Comparison of ENCODE assay signal across 20 cellular contexts in the genomic region with DNA sequence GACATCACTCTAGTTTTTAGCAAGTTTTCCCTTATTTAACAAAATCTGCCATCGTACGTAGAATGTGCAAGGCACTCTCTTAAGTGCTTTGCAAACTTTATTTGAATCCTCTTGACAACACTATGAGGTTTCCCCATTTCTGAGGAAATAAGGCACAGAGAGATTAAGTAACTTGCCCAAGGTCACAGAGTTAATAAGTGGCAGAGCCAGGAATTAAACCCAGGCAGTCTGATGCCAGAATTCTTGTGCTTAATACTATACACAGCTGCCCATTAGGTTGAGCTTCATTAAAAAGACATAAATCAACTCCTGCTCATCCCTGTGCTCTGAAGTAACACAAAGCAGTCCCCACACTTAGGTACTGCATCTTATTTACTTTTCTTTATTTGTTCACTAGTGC.
"Had no signal": no experiment of that assay in that cellular context is flagged by ENCODE, and none has a peak within 500 bp of the region (broad histone marks: within the 10 kb centered on the region; RNA-seq: fewer than 3 reads in every experiment).

No MANE protein-coding gene starts in this region.

- H3K27ac ChIP-seq: colonic mucosa, epithelial cell of prostate, gastrocnemius medialis, hepatocyte, right atrium auricular region, transverse colon, uterus had no signal

- H3K4me1 ChIP-seq: colonic mucosa had no signal

- H3K27me3 ChIP-seq: colonic mucosa, gastrocnemius medialis, hepatocyte, right atrium auricular region, transverse colon, uterus had no signal

- H3K9me3 ChIP-seq: colonic mucosa, gastrocnemius medialis, right atrium auricular region, transverse colon, uterus had no signal

- H3K36me3 ChIP-seq: colonic mucosa, gastrocnemius medialis, right atrium auricular region, transverse colon, uterus had no signal

- DNase-seq: activated B cell treated with CpG ODN at 0.5 μM for 24 hours; activated CD4-positive, alpha-beta T cell treated with anti-CD3 and anti-CD28 coated beads, Interleukin-2, amount 50 U/mL, for 1 hour; activated CD8-positive, alpha-beta T cell treated with anti-CD3 and anti-CD28 coated beads for 36 hours; activated naive CD4-positive, alpha-beta T cell treated with anti-CD3 and anti-CD28 coated beads, Interleukin-2, amount 50 U/mL, for 16 hours; activated naive CD8-positive, alpha-beta T cell treated with anti-CD3 and anti-CD28 coated beads, Interleukin-2, amount 50 U/mL, for 24 hours; cerebellar nuclear complex; colonic mucosa; effector CD8-positive, alpha-beta T cell; gastrocnemius medialis; left cardiac atrium; mammary epithelial cell; naive B cell; nephron progenitor cell; stimulated activated naive CD4-positive, alpha-beta T cell; T-helper 2 cell; transverse colon; uterus had no signal

- H3K4me3 ChIP-seq: colonic mucosa, gastrocnemius medialis, hepatocyte, right atrium auricular region, transverse colon, uterus had no signal
